30 cellular contexts compared by ENCODE assay signal in the genomic region with DNA sequence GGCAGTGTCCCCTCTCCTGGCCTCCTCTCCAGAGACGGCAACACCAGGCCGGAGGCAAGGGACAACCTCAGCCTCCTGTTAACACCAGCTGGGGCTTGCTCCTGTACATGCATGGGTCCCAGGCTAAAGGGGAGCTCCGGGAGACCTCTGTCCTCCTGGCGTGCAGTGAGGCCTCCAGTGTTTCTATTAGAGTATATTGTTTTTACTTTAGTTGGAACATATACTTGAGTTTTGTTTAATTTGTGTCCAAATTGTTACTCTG. TPM values are rescaled to one million over a fixed set of nuclear protein-coding genes. Genes with fewer than 3 reads are reported as not detected.
"Had no signal": no experiment of that assay in that cellular context is flagged by ENCODE, and none has a peak within 500 bp of the region (broad histone marks: within the 10 kb centered on the region; RNA-seq: fewer than 3 reads in every experiment).

No MANE protein-coding gene starts in this region.

- H3K27ac ChIP-seq: body of pancreas, brain microvascular endothelial cell, breast epithelium, VCaP had no signal

- H3K27me3 ChIP-seq: body of pancreas, brain microvascular endothelial cell, breast epithelium had no signal

- H3K4me1 ChIP-seq: body of pancreas, breast epithelium had no signal

- H3K9me3 ChIP-seq: body of pancreas, breast epithelium had no signal

- DNase-seq: activated B cell treated with CpG ODN at 0.5 μM for 24 hours; activated CD4-positive, alpha-beta memory T cell treated with anti-CD3 and anti-CD28 coated beads, Interleukin-2, amount 10 ng/mL, durations not matched to agents 7 days and 5 days; activated CD4-positive, alpha-beta T cell treated with anti-CD3 and anti-CD28 coated beads for 1 hour; activated CD4-positive, alpha-beta T cell treated with anti-CD3 and anti-CD28 coated beads for 36 hours; activated CD4-positive, alpha-beta T cell treated with anti-CD3 and anti-CD28 coated beads, Interleukin-2, amount 10 ng/mL, durations not matched to agents 7 days and 5 days; activated CD4-positive, alpha-beta T cell treated with anti-CD3 and anti-CD28 coated beads, Interleukin-2, amount 50 U/mL, for 48 hours; activated CD8-positive, alpha-beta memory T cell treated with anti-CD3 and anti-CD28 coated beads for 24 hours; activated CD8-positive, alpha-beta memory T cell treated with anti-CD3 and anti-CD28 coated beads, Interleukin-2, amount 10 ng/mL, durations not matched to agents 7 days and 5 days; activated CD8-positive, alpha-beta memory T cell treated with anti-CD3 and anti-CD28 coated beads, Interleukin-2, amount 50 U/mL, for 48 hours; activated CD8-positive, alpha-beta T cell treated with anti-CD3 and anti-CD28 coated beads, Interleukin-2, amount 10 ng/mL, durations not matched to agents 7 days and 5 days; activated effector memory CD4-positive, alpha-beta T cell treated with Interleukin-2 at 50 U/mL for 16 hours; activated gamma-delta T cell; activated naive CD4-positive, alpha-beta T cell treated with anti-CD3 and anti-CD28 coated beads, Interleukin-2, amount 10 ng/mL, durations not matched to agents 7 days and 5 days; activated naive CD4-positive, alpha-beta T cell treated with Interleukin-2 at 50 U/mL for 16 hours; activated naive CD8-positive, alpha-beta T cell treated with anti-CD3 and anti-CD28 coated beads, Interleukin-2, amount 10 ng/mL, durations not matched to agents 7 days and 5 days; activated naive CD8-positive, alpha-beta T cell treated with anti-CD3 and anti-CD28 coated beads, Interleukin-2, amount 50 U/mL, for 24 hours; activated T-cell treated with anti-CD3 and anti-CD28 coated beads, Interleukin-2, amount 50 U/mL, for 24 hours; activated T-cell treated with anti-CD3 and anti-CD28 coated beads, Interleukin-2, amount 50 U/mL, for 48 hours; amygdala; anterior cingulate cortex; body of pancreas; brain microvascular endothelial cell; central memory CD4-positive, alpha-beta T cell; T-helper 1 cell; T-helper 2 cell; T-helper 9 cell had no signal

- ATAC-seq: activated CD4-positive, alpha-beta T cell treated with anti-CD3 and anti-CD28 coated beads for 36 hours; activated CD4-positive, CD25-positive, alpha-beta regulatory T cell treated with anti-CD3 and anti-CD28 coated beads, Interleukin-2, amount 50 U/mL, for 24 hours; activated CD8-positive, alpha-beta memory T cell treated with anti-CD3 and anti-CD28 coated beads, Interleukin-2, amount 10 ng/mL, durations not matched to agents 7 days and 5 days; activated CD8-positive, alpha-beta T cell treated with anti-CD3 and anti-CD28 coated beads, Interleukin-2, amount 10 ng/mL, durations not matched to agents 7 days and 5 days; activated naive CD8-positive, alpha-beta T cell treated with anti-CD3 and anti-CD28 coated beads, Interleukin-2, amount 50 U/mL, for 24 hours; body of pancreas had no signal

- H3K36me3 ChIP-seq: brain microvascular endothelial cell, breast epithelium had no signal

- H3K4me3 ChIP-seq: body of pancreas, breast epithelium had no signal

RNA-seq across cellular contexts. Expression of gene IRX2, which starts 12.0 kb away (rescaled TPM):
- total RNA-seq: activated B cell treated with CpG ODN at 0.5 μM for 24 hours; activated CD4-positive, alpha-beta memory T cell treated with anti-CD3 and anti-CD28 coated beads, Interleukin-2, amount 10 ng/mL, durations not matched to agents 7 days and 5 days; activated CD4-positive, alpha-beta T cell treated with anti-CD3 and anti-CD28 coated beads for 36 hours; activated CD4-positive, alpha-beta T cell treated with anti-CD3 and anti-CD28 coated beads, Interleukin-2, amount 10 ng/mL, durations not matched to agents 7 days and 5 days; activated CD8-positive, alpha-beta memory T cell treated with anti-CD3 and anti-CD28 coated beads, Interleukin-2, amount 10 ng/mL, durations not matched to agents 7 days and 5 days; activated CD8-positive, alpha-beta T cell treated with anti-CD3 and anti-CD28 coated beads, Interleukin-2, amount 10 ng/mL, durations not matched to agents 7 days and 5 days; activated naive CD8-positive, alpha-beta T cell treated with anti-CD3 and anti-CD28 coated beads, Interleukin-2, amount 10 ng/mL, durations not matched to agents 7 days and 5 days; activated T-helper 2 cell treated with anti-CD3 and anti-CD28 coated beads, Interferon-gamma antibody, Interleukin-2, Interleukin-4, amounts not matched to agents 10 μg/mL and 5 μg/mL and 100 μg/mL, durations not matched to agents 14 hours and 24 hours and 36 hours had no signal
